ENCODE assay signal across 21 cellular contexts in genomic region chr17:9886141-9886930, GRCh38. TPM values are rescaled to one million over a fixed set of nuclear protein-coding genes. Genes with fewer than 3 reads are reported as not detected.
"Had no signal": no experiment of that assay in that cellular context is flagged by ENCODE, and none has a peak within 500 bp of the region (broad histone marks: within the 10 kb centered on the region; RNA-seq: fewer than 3 reads in every experiment).

No MANE protein-coding gene starts in this region.

- H3K27ac Mint-ChIP-seq: activated CD4-positive, alpha-beta memory T cell treated with anti-CD3 and anti-CD28 coated beads for 36 hours; activated naive CD4-positive, alpha-beta T cell treated with anti-CD3 and anti-CD28 coated beads, Interleukin-2, amount 10 ng/mL, durations not matched to agents 7 days and 5 days; activated T-cell treated with anti-CD3 and anti-CD28 coated beads, Interleukin-2, amount 50 U/mL, for 72 hours; brain; endodermal cell; natural killer cell had no signal

- H3K4me3 ChIP-seq: coronary artery, esophagus squamous epithelium, gastrocnemius medialis, lung, prostate gland, thyroid gland had no signal

- H3K4me1 ChIP-seq: esophagus squamous epithelium, gastrocnemius medialis, prostate gland, thyroid gland had no signal

- H3K4me3 Mint-ChIP-seq: activated CD4-positive, alpha-beta memory T cell treated with anti-CD3 and anti-CD28 coated beads for 36 hours; activated naive CD4-positive, alpha-beta T cell treated with anti-CD3 and anti-CD28 coated beads, Interleukin-2, amount 10 ng/mL, durations not matched to agents 7 days and 5 days; activated T-cell treated with anti-CD3 and anti-CD28 coated beads, Interleukin-2, amount 50 U/mL, for 72 hours; brain; endodermal cell; natural killer cell had no signal

- H3K27ac ChIP-seq: coronary artery, esophagus squamous epithelium, gastrocnemius medialis, prostate gland, thyroid gland had no signal

- ATAC-seq: activated T-cell treated with anti-CD3 and anti-CD28 coated beads, Interleukin-2, amount 50 U/mL, for 72 hours; gastrocnemius medialis; natural killer cell had no signal

- H3K27me3 ChIP-seq: esophagus squamous epithelium, gastrocnemius medialis, thyroid gland had no signal

- H3K36me3 Mint-ChIP-seq: activated CD4-positive, alpha-beta memory T cell treated with anti-CD3 and anti-CD28 coated beads for 36 hours; activated naive CD4-positive, alpha-beta T cell treated with anti-CD3 and anti-CD28 coated beads, Interleukin-2, amount 10 ng/mL, durations not matched to agents 7 days and 5 days; brain had no signal

- DNase-seq: activated CD4-positive, alpha-beta memory T cell treated with anti-CD3 and anti-CD28 coated beads for 36 hours; activated CD4-positive, alpha-beta T cell treated with anti-CD3 and anti-CD28 coated beads for 48 hours; activated effector memory CD4-positive, alpha-beta T cell treated with Interleukin-2 at 50 U/mL for 16 hours; activated naive CD4-positive, alpha-beta T cell treated with anti-CD3 and anti-CD28 coated beads, Interleukin-2, amount 10 ng/mL, durations not matched to agents 7 days and 5 days; activated T-cell treated with anti-CD3 and anti-CD28 coated beads, Interleukin-2, amount 50 U/mL, for 72 hours; central memory CD4-positive, alpha-beta T cell; endodermal cell; esophagus squamous epithelium; gastrocnemius medialis; natural killer cell; right cardiac atrium; stimulated activated CD4-positive, alpha-beta T cell treated with anti-CD3 and anti-CD28 coated beads, Interleukin-4, amount 100 ng/mL, for 24 hours; stimulated activated naive CD4-positive, alpha-beta T cell treated with Interleukin-2 at 50 U/mL for 16 hours; thyroid gland had no signal

- H3K9me3 ChIP-seq: prostate gland, thyroid gland had no signal

- H3K4me1 Mint-ChIP-seq: activated naive CD4-positive, alpha-beta T cell treated with anti-CD3 and anti-CD28 coated beads, Interleukin-2, amount 10 ng/mL, durations not matched to agents 7 days and 5 days; brain had no signal

- H3K36me3 ChIP-seq: esophagus squamous epithelium, gastrocnemius medialis, prostate gland, thyroid gland had no signal

RNA-seq across cellular contexts. Expression of gene RCVRN, which starts 18.7 kb away (rescaled TPM):
- total RNA-seq: activated CD4-positive, alpha-beta memory T cell treated with anti-CD3 and anti-CD28 coated beads for 36 hours; activated T-cell treated with anti-CD3 and anti-CD28 coated beads, Interleukin-2, amount 50 U/mL, for 72 hours; endodermal cell; esophagus squamous epithelium; gastrocnemius medialis; osteocyte; T-helper 2 cell treated with Interferon-gamma antibody and Interleukin-4, amounts not matched to agents 100 ng/mL and 5 ng/mL, for 36 hours; thyroid gland had no signal
- polyA plus RNA-seq: keratinocyte had no signal
